Comparison of ENCODE assay signal across 2 cellular contexts in the genomic region with DNA sequence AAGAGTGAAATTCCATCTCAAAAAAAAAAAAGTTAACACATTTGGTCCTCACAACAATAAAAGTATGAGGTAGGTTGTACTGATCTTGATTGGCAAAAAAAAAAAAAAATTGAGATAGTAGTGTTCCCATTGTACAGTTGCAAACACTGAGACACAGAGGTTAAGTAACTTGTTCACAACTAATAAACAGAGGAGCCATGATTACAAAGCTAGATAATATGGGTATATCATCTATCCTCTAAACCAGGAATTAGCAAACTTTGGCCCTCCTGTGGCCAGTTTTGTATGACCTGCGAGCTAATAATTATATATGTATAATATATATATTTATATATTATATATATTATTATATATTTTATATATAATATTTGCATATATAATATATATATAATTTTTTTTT.
TF ChIP-seq lines count a peak whose summit lies in the region.

No MANE protein-coding gene starts in this region.

TF ChIP-seq in HepG2, 621 proteins besides CTCF, POLR2A, EP300 and RAD21:
- peak; percentile 45; the same call in 1 of the 2 replicates for TF ChIP-seq CHD4 (IDR thresholded peaks at IDR 0.05; ENCODE audit: borderline replicate concordance, low read length)
- TF ChIP-seq ZSCAN25 (CRISPR knock-in tag; IDR thresholded peaks at IDR 0.05), result no peak
- TF ChIP-seq ZNF629 (CRISPR knock-in tag; conservative IDR thresholded peaks at IDR 0.05), result peak; percentile 90

TF ChIP-seq in WTC11, 78 proteins besides CTCF, POLR2A, EP300 and RAD21:
- TF ChIP-seq HMGA2 (CRISPR knock-in tag; IDR thresholded peaks at IDR 0.05) (peak; percentile 65; the same call in 1 of the 2 replicates), NFE2L1 (CRISPR knock-in tag; IDR thresholded peaks at IDR 0.05) (no peak), NR2C2 (CRISPR knock-in tag; IDR thresholded peaks at IDR 0.05) (no peak)
